21 cellular contexts compared by ENCODE assay signal in the genomic region with DNA sequence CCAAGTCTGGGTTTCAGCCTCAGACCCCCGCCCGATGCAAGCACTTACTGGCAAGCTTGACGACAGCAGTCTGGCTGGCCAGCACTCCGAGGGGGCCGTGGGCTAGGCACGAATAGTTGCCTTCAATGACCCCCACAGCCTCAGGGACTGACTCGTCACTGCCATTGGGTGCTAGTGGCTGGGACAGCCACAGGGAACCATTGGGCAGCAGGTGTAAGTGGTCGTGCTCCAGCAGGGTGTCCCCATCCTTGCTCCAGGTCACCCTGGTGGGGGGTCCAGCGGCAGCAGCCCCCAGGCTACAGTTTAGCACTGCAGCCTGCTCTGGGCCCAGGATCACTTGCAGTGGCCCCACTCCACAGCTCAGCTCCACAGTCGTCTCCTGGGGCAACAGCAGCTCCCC. TPM values are rescaled to one million over a fixed set of nuclear protein-coding genes. Genes with fewer than 3 reads are reported as not detected.
"Had no signal": no experiment of that assay in that cellular context is flagged by ENCODE, and none has a peak within 500 bp of the region (broad histone marks: within the 10 kb centered on the region; RNA-seq: fewer than 3 reads in every experiment).

No MANE protein-coding gene starts in this region.

- H3K36me3 ChIP-seq: esophagus muscularis mucosa, gastroesophageal sphincter, left ventricle myocardium inferior, lower lobe of right lung, right atrium auricular region, sigmoid colon, suprapubic skin, thyroid gland had no signal

- H3K27ac Mint-ChIP-seq: immature natural killer cell, memory B cell, type B pancreatic cell had no signal

- H3K27ac ChIP-seq: dorsolateral prefrontal cortex, esophagus muscularis mucosa, gastroesophageal sphincter, left ventricle myocardium inferior, lower lobe of right lung, right atrium auricular region, sigmoid colon, suprapubic skin had no signal

- H3K4me1 ChIP-seq: gastroesophageal sphincter, lower lobe of right lung, suprapubic skin had no signal

- H3K4me3 Mint-ChIP-seq: immature natural killer cell, memory B cell, naive B cell, nephron progenitor cell, type B pancreatic cell had no signal

- H3K9me3 Mint-ChIP-seq: immature natural killer cell, memory B cell, nephron progenitor cell, type B pancreatic cell had no signal

- H3K9me3 ChIP-seq: esophagus muscularis mucosa, gastroesophageal sphincter, left ventricle myocardium inferior, lower lobe of right lung, right atrium auricular region, sigmoid colon, suprapubic skin, thyroid gland had no signal

- H3K4me1 Mint-ChIP-seq: immature natural killer cell had no signal

- ATAC-seq: gastroesophageal sphincter, left cardiac atrium, lower lobe of right lung had no signal

- H3K27me3 ChIP-seq: dorsolateral prefrontal cortex, right atrium auricular region, suprapubic skin, thyroid gland had no signal

- H3K36me3 Mint-ChIP-seq: immature natural killer cell, memory B cell, naive B cell, type B pancreatic cell had no signal

- DNase-seq: cortex of kidney; dorsolateral prefrontal cortex; effector CD8-positive, alpha-beta T cell; immature natural killer cell; left cardiac atrium; left ventricle myocardium inferior; lower lobe of right lung; naive B cell; nephron progenitor cell; sigmoid colon; small intestine; stimulated activated CD4-positive, alpha-beta T cell treated with anti-CD3 and anti-CD28 coated beads, Interleukin-12 subunit alpha, Interleukin-12 subunit beta, amount 100 ng/mL, for 4 hours; stimulated activated naive CD4-positive, alpha-beta T cell treated with Interleukin-2 at 50 U/mL for 16 hours; thyroid gland had no signal

- H3K4me3 ChIP-seq: dorsolateral prefrontal cortex, esophagus muscularis mucosa, gastroesophageal sphincter, left ventricle myocardium inferior, lower lobe of right lung, right atrium auricular region, sigmoid colon, suprapubic skin, thyroid gland had no signal

- FAIRE-seq: keratinocyte, small intestine had no signal

RNA-seq across cellular contexts. Expression of a gene that starts 33.2 kb away (rescaled TPM):
- total RNA-seq: lower lobe of right lung, right atrium auricular region, suprapubic skin had no signal
- polyA plus RNA-seq: immature natural killer cell, keratinocyte had no signal
